6 cellular contexts compared by ENCODE assay signal in genomic region chr9:88251903-88252302, GRCh38.
"Had no signal": no experiment of that assay in that cellular context is flagged by ENCODE, and none has a peak within 500 bp of the region (broad histone marks: within the 10 kb centered on the region; RNA-seq: fewer than 3 reads in every experiment).

No MANE protein-coding gene starts in this region.

- DNase-seq: IMR-90, KBM-7, KG1 had no signal

- H3K4me3 ChIP-seq: K562 had no signal

- H3K27ac ChIP-seq: HL-60, KMS-11 had no signal
